In genomic region chr2:226790436-226790835, GRCh38 we compare ENCODE assay signal across 10 cellular contexts. TPM values are rescaled to one million over a fixed set of nuclear protein-coding genes. Genes with fewer than 3 reads are reported as not detected.
DNase-seq lines count a peak whose midpoint lies in the region; ATAC-seq, FAIRE-seq and TF ChIP-seq lines count a peak whose summit lies in the region.
"Had no signal": no experiment of that assay in that cellular context is flagged by ENCODE, and none has a peak within 500 bp of the region (broad histone marks: within the 10 kb centered on the region; RNA-seq: fewer than 3 reads in every experiment).

No MANE protein-coding gene starts in this region.

- H3K9ac ChIP-seq in Loucy (ENCODE audit: low read depth, low read length, poor library complexity, severe bottlenecking) = peak overlapping the region; percentile 88
- H3K9ac ChIP-seq in H1 (replicated peaks in 1 of 4; ENCODE audit: extremely low read depth in 1 of 4, low read depth in 3 of 4, low read length in 3 of 4) = peak overlapping the region in 3 of 4 experiments; percentile 77 to 81 (median 80); a peak in 4 of 7 replicates
- H3K9ac ChIP-seq in neural cell (ENCODE audit: low read length) = no peak overlapping the region

- CTCF ChIA-PET in H1 (lab: Charles Lee; ENCODE audit: partially characterized antibody) = interaction anchor here (0.6 to 1.8 kb wide), 6 partner anchors 10 to 1121 kb away, joined by 3 to 10 read pairs (median 3); no protein-coding TSS in a partner anchor

- no peak overlapping the region for H2BK15ac ChIP-seq in H1 (ENCODE audit: low read length)

- H3K4me2 ChIP-seq in Loucy (ENCODE audit: low read depth, low read length, poor library complexity, severe bottlenecking) (peak overlapping the region; percentile 91), H1 (ENCODE audit: insufficient read depth in 1 of 2, low read depth in 2 of 2, low read length in 2 of 2) (peak overlapping the region; percentile 71 to 95), neural cell (ENCODE audit: low read length) (peak overlapping the region; percentile 17)

- H2BK120ac ChIP-seq in H1 (replicated peaks; ENCODE audit: low read depth, low read length) = no peak overlapping the region

- no peaks in the 10 kb centered on the region for H3K36me3 ChIP-seq in Loucy (ENCODE audit: insufficient read depth, low read length)
- peaks cover 0 to 10% (median 0%) of the 10 kb centered on the region in 4 experiments; a peak in 2 of 8 replicates for H3K36me3 ChIP-seq in H1 (ENCODE audit: control insufficient read depth in 2 of 4, insufficient read depth in 4 of 4, low read length in 3 of 4)
- no peaks in the 10 kb centered on the region for H3K36me3 ChIP-seq in neural cell (ENCODE audit: insufficient read depth, low read length)

- WGBS in H1 (ENCODE audit: extremely low coverage in 1 of 2, insufficient coverage in 1 of 2, insufficient read length in 1 of 2, insufficient replicate concordance in 2 of 2, low coverage in 1 of 2, low lambda C conversion rate in 2 of 2, missing lambda C conversion rate in 1 of 2), 2 experiments = 96% methylated on average over 2 of the region's 2 CpGs; no CpG with 5 or more reads in 1 of the 2 experiments

- intact Hi-C loops in left colon (cut with DNase I, micrococcal nuclease) = loop anchor here in 1 of 2 donors (10.0 kb wide), 1 partner anchor 576 kb away; no protein-coding TSS in a partner anchor

- DNase-seq in AG10803 (ENCODE audit: low read depth) (peak; percentile 5), H1 (ENCODE audit: low read depth in 1 of 2, low spot score in 2 of 2) (no peak), left colon (no peak), SKM-1 (lab: John Stamatoyannopoulos, UW; ENCODE audit: unreplicated experiment) (no peak), hippocampal formation (lab: John Stamatoyannopoulos, UW) (no peak)
- DNase-seq: activated CD4-positive, alpha-beta T cell treated with anti-CD3 and anti-CD28 coated beads, Interleukin-2, amount 50 U/mL, for 1 hour had no signal

- no peak overlapping the region for H3K23ac ChIP-seq in H1 (ENCODE audit: insufficient read length)

- H4K91ac ChIP-seq in H1 (replicated peaks; ENCODE audit: insufficient read length, low read length) = no peak overlapping the region

- POLR2A ChIA-PET in H1 (lab: Charles Lee; ENCODE audit: partially characterized antibody) = interaction anchor here (0.8 to 1.5 kb wide), 6 partner anchors 8 to 45 kb away, joined by 3 to 6 read pairs (median 4); partner anchors contain the start of genes IRS1 and RHBDD1

- H3K4ac ChIP-seq in H1 (replicated peaks; ENCODE audit: insufficient read length, low read depth, low read length) = no peak overlapping the region

- FAIRE-seq in H1 (lab: Jason Lieb, UNC) = no peak
- FAIRE-seq: frontal cortex had no signal

- H2BK20ac ChIP-seq in H1 (ENCODE audit: low read length) = no peak overlapping the region

- 0 out of 2 replicates have a peak overlapping the region, but pooled peaks have one; percentile 11 for H3K27ac ChIP-seq in H1 (ENCODE audit: low read depth, low read length)
- H3K27ac ChIP-seq in neural cell (ENCODE audit: low read length) = no peak overlapping the region

- no peak overlapping the region for H3K4me3 ChIP-seq in AG10803 (ENCODE audit: low read length)
- peak overlapping the region; percentile 90 for H3K4me3 ChIP-seq in Loucy (ENCODE audit: low read length, poor library complexity, severe bottlenecking)
- peak overlapping the region; percentile 27 to 59 (median 44); a peak in 7 of 8 replicates for H3K4me3 ChIP-seq in H1 (ENCODE audit: extremely low read depth in 1 of 4, insufficient read depth in 2 of 4, low read depth in 3 of 4, low read length in 4 of 4)
- H3K4me3 ChIP-seq in neural cell (ENCODE audit: low read length) = peak overlapping the region; percentile 97

- H3K4me1 ChIP-seq in Loucy (ENCODE audit: insufficient read depth, low read length, poor library complexity, severe bottlenecking) = peaks cover 38% of the 10 kb centered on the region
- H3K4me1 ChIP-seq in H1 (replicated peaks in 1 of 4; ENCODE audit: control insufficient read depth in 3 of 4, insufficient read depth in 4 of 4, low read length in 3 of 4) = peaks cover 10 to 17% (median 12%) of the 10 kb centered on the region in 4 experiments

- no peak overlapping the region for H4K5ac ChIP-seq in H1 (ENCODE audit: insufficient read length, low read depth, low read length)

- H3K23me2 ChIP-seq in H1 (ENCODE audit: low read depth, low read length) = peaks cover 8% of the 10 kb centered on the region; the same call in 1 of the 2 replicates

- no peak overlapping the region for H3K14ac ChIP-seq in H1 (ENCODE audit: insufficient read length)

- 0 out of 2 replicates have a peak, but pooled peaks cover 1% of the 10 kb centered on the region for H3K79me1 ChIP-seq in H1 (ENCODE audit: low read depth, low read length)

- no peaks in the 10 kb centered on the region for H4K20me1 ChIP-seq in Loucy (ENCODE audit: insufficient read depth, low read length, poor library complexity, severe bottlenecking)
- peaks cover 2% of the 10 kb centered on the region in 2 experiments for H4K20me1 ChIP-seq in H1 (replicated peaks in 1 of 2; ENCODE audit: control insufficient read depth in 1 of 2, insufficient read depth in 2 of 2, low read length in 2 of 2)
- H4K20me1 ChIP-seq in neural cell (ENCODE audit: insufficient read depth) = no peaks in the 10 kb centered on the region

- H2BK12ac ChIP-seq in H1 (ENCODE audit: low read depth, low read length) = peak overlapping the region; percentile 91; the same call in 1 of the 2 replicates

- H3K56ac ChIP-seq in H1 (replicated peaks; ENCODE audit: insufficient read length, low read depth, low read length) = no peak overlapping the region

- H3K27me3 ChIP-seq in Loucy (ENCODE audit: insufficient read depth, low read length, poor library complexity, severe bottlenecking) (no peaks in the 10 kb centered on the region), H1 (replicated peaks in 1 of 4; ENCODE audit: control insufficient read depth in 3 of 4, extremely low read depth in 1 of 4, insufficient read depth in 3 of 4, low read length in 3 of 4) (no peaks in the 10 kb centered on the region), neural cell (ENCODE audit: insufficient read depth, low read depth, low read length) (no peaks in the 10 kb centered on the region)

- no peak overlapping the region for H4K8ac ChIP-seq in H1 (ENCODE audit: extremely low read depth, insufficient read depth, low read length)

- peaks cover 15% of the 10 kb centered on the region for H3K79me2 ChIP-seq in Loucy (ENCODE audit: insufficient read depth, low read length)
- peaks cover 0 to 81% of the 10 kb centered on the region in 2 experiments; a peak in 3 of 4 replicates for H3K79me2 ChIP-seq in H1 (ENCODE audit: control insufficient read depth in 1 of 2, insufficient read depth in 2 of 2, low read length in 2 of 2)
- peaks cover 84% of the 10 kb centered on the region for H3K79me2 ChIP-seq in neural cell (replicated peaks; ENCODE audit: insufficient read depth, low read length)

- peak in 1 of 2 experiments; percentile 50; a peak in 1 of 3 replicates for TF ChIP-seq POLR2A in H1 (IDR thresholded peaks at IDR 0.05; ENCODE audit: control extremely low read depth in 1 of 2, low read depth in 2 of 2, low read length in 2 of 2)

- H3K9me2 ChIP-seq in Loucy (replicated peaks; ENCODE audit: low read depth, low read length) (no peaks in the 10 kb centered on the region), neural cell (ENCODE audit: insufficient read depth, low read length) (no peaks in the 10 kb centered on the region)

- H2BK5ac ChIP-seq in H1 (ENCODE audit: low read depth, low read length) = no peak overlapping the region; the same call in 1 of the 2 replicates

- no peak for ATAC-seq in left colon
- ATAC-seq in HG03175 (IDR thresholded peaks at IDR 0.05; ENCODE audit: unreplicated experiment) = no peak

- TF ChIP-seq EP300 in H1 (IDR thresholded peaks at IDR 0.05; ENCODE audit: borderline replicate concordance in 1 of 2, low read depth in 2 of 2, low read length in 2 of 2) = no peak
- no peak for TF ChIP-seq EP300 in neural cell (conservative IDR thresholded peaks at IDR 0.05; ENCODE audit: poor library complexity, severe bottlenecking)

- H3F3A ChIP-seq in Loucy (ENCODE audit: low read depth) (peaks cover 6% of the 10 kb centered on the region; the same call in 1 of the 2 replicates), neural cell (ENCODE audit: insufficient read depth, low read length, poor library complexity, severe bottlenecking) (peaks cover 3% of the 10 kb centered on the region)

- H2AFZ ChIP-seq in Loucy (ENCODE audit: low read length) (peak overlapping the region; percentile 86), H1 (ENCODE audit: low read length) (no peak overlapping the region), neural cell (ENCODE audit: low read depth, low read length) (no peak overlapping the region)

- no peaks in the 10 kb centered on the region for H3K9me3 ChIP-seq in Loucy (ENCODE audit: insufficient read depth, low read depth, low read length)
- no peaks in the 10 kb centered on the region for H3K9me3 ChIP-seq in H1 (ENCODE audit: insufficient read depth in 2 of 2, low read depth in 1 of 2, low read length in 1 of 2)
- H3K9me3 ChIP-seq in neural cell (ENCODE audit: low read length) = no peaks in the 10 kb centered on the region

- no peak for TF ChIP-seq CTCF in AG10803 (conservative IDR thresholded peaks at IDR 0.05; ENCODE audit: low read length)
- no peak for TF ChIP-seq CTCF in Loucy (conservative IDR thresholded peaks at IDR 0.05; ENCODE audit: low read length)
- no peak for TF ChIP-seq CTCF in H1 (IDR thresholded peaks at IDR 0.05; ENCODE audit: control extremely low read depth in 1 of 3, insufficient read depth in 1 of 3, low read depth in 1 of 3, low read length in 3 of 3)
- no peak for TF ChIP-seq CTCF in neural cell (IDR thresholded peaks at IDR 0.05; ENCODE audit: poor library complexity, severe bottlenecking)

- H3K18ac ChIP-seq in H1 (ENCODE audit: extremely low read depth, low read length) = no peak overlapping the region; the same call in 1 of the 2 replicates

- no peak for TF ChIP-seq RAD21 in H1 (IDR thresholded peaks at IDR 0.05 in 1 of 2, conservative IDR thresholded peaks at IDR 0.05 in 1 of 2; ENCODE audit: low read depth in 2 of 2, low read length in 2 of 2)
- TF ChIP-seq RAD21 in neural cell (conservative IDR thresholded peaks at IDR 0.05) = no peak

- H2AK5ac ChIP-seq in H1 (ENCODE audit: low read depth, low read length) = no peak overlapping the region

RNA-seq across cellular contexts. Expression of gene IRS1, which starts 9.2 kb away (rescaled TPM):
- 24.9 and 26.9 TPM in 2 replicates for total RNA-seq in H1 (2021; fragmentation: NEBNext Ultra II Directional; extraction: Animal tissue kit (Norgen Biotek cat#: 25700))
- polyA plus RNA-seq in H1 (2011; rRNA removed) (9.1 and 12.0 TPM in 2 replicates), neural cell (7.2 and 7.4 TPM in 2 replicates)
- 8.5 TPM for polyA plus RNA-seq in H1 (2011; cell fraction: cytosol; rRNA removed)
- 11.8 TPM for polyA plus RNA-seq in H1 (2011; cell fraction: nucleus; rRNA removed)
- 8.8 to 10.8 TPM (median 9.7 TPM) in 4 replicates for polyA plus RNA-seq in H1 (2012, experiment 1 of 2)
- polyA plus RNA-seq in H1 (2012, experiment 2 of 2) = 3.6 TPM
- 7.5 TPM for polyA plus RNA-seq in H1 (2013, experiment 1 of 2)
- 7.9 TPM for polyA plus RNA-seq in H1 (2013, experiment 2 of 2)
- 11.3 and 13.1 TPM in 2 replicates for polyA minus RNA-seq in H1 (2011; rRNA and poly(A)+ RNA removed)
- 14.8 TPM for polyA minus RNA-seq in H1 (2011; cell fraction: cytosol; rRNA and poly(A)+ RNA removed)
- polyA minus RNA-seq in H1 (2011; cell fraction: nucleus; rRNA and poly(A)+ RNA removed) = 29.4 TPM
- 23.6 and 29.6 TPM in 2 replicates for polyA minus RNA-seq in neural cell
- total RNA-seq in left colon = 10 to 100 TPM; 11.2 to 14.8 TPM

RNA-seq across cellular contexts. Expression of gene RHBDD1, which starts 45.4 kb away (rescaled TPM):
- 20.3 and 23.1 TPM in 2 replicates for total RNA-seq in H1 (2021; fragmentation: NEBNext Ultra II Directional; extraction: Animal tissue kit (Norgen Biotek cat#: 25700))
- polyA plus RNA-seq in H1 (2011; rRNA removed) (9.4 and 10.5 TPM in 2 replicates), neural cell (5.4 and 14.1 TPM in 2 replicates)
- polyA plus RNA-seq in H1 (2011; cell fraction: cytosol; rRNA removed) = 9.8 TPM
- 12.9 TPM for polyA plus RNA-seq in H1 (2011; cell fraction: nucleus; rRNA removed)
- polyA plus RNA-seq in H1 (2012, experiment 1 of 2) = 10.3 to 14.6 TPM (median 12.9 TPM) in 4 replicates
- 1.2 TPM for polyA plus RNA-seq in H1 (2012, experiment 2 of 2)
- 16.4 TPM for polyA plus RNA-seq in H1 (2013, experiment 1 of 2)
- polyA plus RNA-seq in H1 (2013, experiment 2 of 2) = 18.1 TPM
- polyA minus RNA-seq in H1 (2011; rRNA and poly(A)+ RNA removed) = 72.8 and 74.6 TPM in 2 replicates
- polyA minus RNA-seq in H1 (2011; cell fraction: cytosol; rRNA and poly(A)+ RNA removed) = 14.8 TPM
- polyA minus RNA-seq in H1 (2011; cell fraction: nucleus; rRNA and poly(A)+ RNA removed) = 66.7 TPM
- polyA minus RNA-seq in neural cell = 66.0 and 78.1 TPM in 2 replicates
- total RNA-seq in left colon = 10 to 100 TPM; 26.1 to 27.4 TPM

Comparison
In these comparisons a context has a peak if more than half of its experiments do, and no peak if none do; other contexts are left out.
1. H3K4me2 ChIP-seq: peak in every context shown above with its lines; median percentile 91 in Loucy; 83 in H1; 17 in neural cell.